Comparison of ENCODE assay signal across 10 cellular contexts in the genomic region with DNA sequence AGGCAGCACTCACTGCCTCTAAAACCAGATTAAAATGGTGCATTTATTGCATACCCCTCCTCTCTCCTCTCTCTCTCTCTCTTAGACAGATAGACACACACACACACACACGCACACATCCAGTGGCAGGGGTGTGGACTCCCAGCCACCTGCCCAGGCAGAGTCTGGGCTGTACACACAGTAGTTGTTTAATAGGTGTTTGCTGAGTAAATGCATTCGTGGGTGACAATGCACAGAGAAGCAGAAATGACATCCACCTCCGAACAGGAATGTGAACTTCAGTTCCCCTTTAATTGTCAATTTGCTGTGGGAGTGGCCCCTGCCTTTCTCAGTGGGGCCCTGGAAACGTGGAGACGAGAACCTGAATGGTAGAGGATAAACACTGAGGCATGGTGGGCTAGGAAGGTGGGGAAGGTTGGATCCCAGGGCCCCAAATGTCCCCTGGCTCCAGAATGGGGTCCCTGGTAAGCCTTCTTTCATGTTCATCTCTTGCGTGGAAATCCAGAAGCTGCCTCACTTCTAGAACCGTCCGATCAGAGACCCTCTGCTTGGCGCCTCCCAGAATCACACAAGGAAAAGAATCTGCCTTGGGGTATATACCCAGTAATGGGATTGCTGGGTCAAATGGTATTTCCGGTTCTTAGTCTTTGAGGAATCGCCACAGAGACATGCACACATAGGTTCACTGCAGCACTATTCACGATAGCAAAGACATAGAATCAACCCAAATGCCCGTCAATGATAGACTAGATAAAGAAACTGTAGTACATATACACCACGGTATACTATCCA. TPM values are rescaled to one million over a fixed set of nuclear protein-coding genes. Genes with fewer than 3 reads are reported as not detected.
A peak's percentile ranks its signal among the peaks of the same experiment; 100 is the strongest.
DNase-seq lines count a peak whose midpoint lies in the region; ATAC-seq and TF ChIP-seq lines count a peak whose summit lies in the region.
"Had no signal": no experiment of that assay in that cellular context is flagged by ENCODE, and none has a peak within 500 bp of the region (broad histone marks: within the 10 kb centered on the region; RNA-seq: fewer than 3 reads in every experiment).

No MANE protein-coding gene starts in this region.

- in situ Hi-C loops in GM18951 (cut with MboI; ENCODE audit: low sequenced_read_pairs, unreplicated experiment) = no loop called here

- no peaks in the 10 kb centered on the region for H3K36me3 Mint-ChIP-seq in activated CD8-positive, alpha-beta T cell treated with anti-CD3 and anti-CD28 coated beads for 36 hours (ENCODE audit: low read depth)
- H3K36me3 Mint-ChIP-seq in naive B cell = no peaks in the 10 kb centered on the region

- DNase-seq in COLO668 (lab: John Stamatoyannopoulos, UW; ENCODE audit: unreplicated experiment) (peak; percentile 23), naive B cell (peak; percentile 44), DMS79 (lab: John Stamatoyannopoulos, UW) (no peak), GDM1 (lab: John Stamatoyannopoulos, UW) (no peak)
- no peak for DNase-seq in activated CD8-positive, alpha-beta T cell treated with anti-CD3 and anti-CD28 coated beads for 36 hours
- DNase-seq: GF-D8, NCI-H1048 had no signal

- no peaks in the 10 kb centered on the region for H3K27me3 Mint-ChIP-seq in activated CD8-positive, alpha-beta T cell treated with anti-CD3 and anti-CD28 coated beads for 36 hours
- no peaks in the 10 kb centered on the region for H3K27me3 Mint-ChIP-seq in naive B cell

- ATAC-seq in activated CD8-positive, alpha-beta T cell treated with anti-CD3 and anti-CD28 coated beads for 36 hours = no peak
- ATAC-seq in naive B cell (ENCODE audit: low read depth in 2 of 2) (peak in 1 of 2 donors; percentile 5), GM19351 (IDR thresholded peaks at IDR 0.05; ENCODE audit: unreplicated experiment) (no peak), HG03457 (IDR thresholded peaks at IDR 0.05; ENCODE audit: unreplicated experiment) (no peak)

- H3K9me3 Mint-ChIP-seq in activated CD8-positive, alpha-beta T cell treated with anti-CD3 and anti-CD28 coated beads for 36 hours = no peaks in the 10 kb centered on the region
- no peaks in the 10 kb centered on the region for H3K9me3 Mint-ChIP-seq in naive B cell

- CTCF ChIA-PET in activated CD8-positive, alpha-beta T cell treated with anti-CD3 and anti-CD28 coated beads for 36 hours (lab: Charles Lee) = no interaction called here

- POLR2A ChIA-PET in activated CD8-positive, alpha-beta T cell treated with anti-CD3 and anti-CD28 coated beads for 36 hours (lab: Charles Lee) = interaction anchor here (1.4 kb wide), 1 partner anchor 22 kb away, joined by 4 read pairs; no protein-coding TSS in a partner anchor

- TF ChIP-seq CTCF in activated CD8-positive, alpha-beta T cell treated with anti-CD3 and anti-CD28 coated beads for 36 hours (IDR thresholded peaks at IDR 0.05) = no peak

- intact Hi-C loops in activated CD8-positive, alpha-beta T cell treated with anti-CD3 and anti-CD28 coated beads for 36 hours (cut with micrococcal nuclease) = no loop called here

- TF ChIP-seq POLR2A in GM18951 (IDR thresholded peaks at IDR 0.05; ENCODE audit: extremely low read depth, insufficient read depth, insufficient read length) = peak; percentile 14

- peaks cover 37% of the 10 kb centered on the region for H3K4me1 Mint-ChIP-seq in activated CD8-positive, alpha-beta T cell treated with anti-CD3 and anti-CD28 coated beads for 36 hours (ENCODE audit: low read depth)
- peaks cover 72 to 95% (median 91%) of the 10 kb centered on the region in 3 donors for H3K4me1 Mint-ChIP-seq in naive B cell

- H3K27ac Mint-ChIP-seq in activated CD8-positive, alpha-beta T cell treated with anti-CD3 and anti-CD28 coated beads for 36 hours = peak overlapping the region; percentile 94
- peak overlapping the region; percentile 98 to 100 (median 99) for H3K27ac Mint-ChIP-seq in naive B cell

- H3K4me3 Mint-ChIP-seq in activated CD8-positive, alpha-beta T cell treated with anti-CD3 and anti-CD28 coated beads for 36 hours = peak overlapping the region; percentile 72
- H3K4me3 Mint-ChIP-seq in naive B cell = peak overlapping the region; percentile 83 to 98 (median 94)

RNA-seq across cellular contexts. Expression of a gene that starts 58.5 kb away (rescaled TPM):
- 1 to 10 TPM; 1.1 to 1.7 TPM for total RNA-seq in activated CD8-positive, alpha-beta T cell treated with anti-CD3 and anti-CD28 coated beads for 36 hours
- polyA plus RNA-seq in naive B cell (ENCODE audit: low read depth in 6 of 6) = 1 to 10 TPM; 1.1 to 2.8 (median 2.0) TPM

Comparison
In these comparisons a context has a peak if more than half of its experiments do, and no peak if none do; other contexts are left out.
1. DNase-seq: peak in COLO668 (single experiment) and naive B cell (single experiment); none in activated CD8-positive, alpha-beta T cell treated with anti-CD3 and anti-CD28 coated beads for 36 hours (single experiment), DMS79 (single experiment) and GDM1 (single experiment).